ENCODE assay signal across 21 cellular contexts in genomic region chr13:81888855-81889254, GRCh38.
DNase-seq lines count a peak whose midpoint lies in the region; ATAC-seq, FAIRE-seq and TF ChIP-seq lines count a peak whose summit lies in the region.
"Had no signal": no experiment of that assay in that cellular context is flagged by ENCODE, and none has a peak within 500 bp of the region (broad histone marks: within the 10 kb centered on the region; RNA-seq: fewer than 3 reads in every experiment).

No MANE protein-coding gene starts in this region.

- H2BK20ac ChIP-seq in H1 (ENCODE audit: low read length) = 0 out of 2 replicates have a peak overlapping the region, but pooled peaks have one; percentile 48

- no peaks in the 10 kb centered on the region for H3K79me1 ChIP-seq in H1 (ENCODE audit: low read depth, low read length)

- H4K20me1 ChIP-seq in H1 (replicated peaks in 1 of 2; ENCODE audit: control insufficient read depth in 1 of 2, insufficient read depth in 2 of 2, low read length in 2 of 2) = no peaks in the 10 kb centered on the region
- H4K20me1 ChIP-seq: BLaER1 treated with 17β-estradiol and CSF1 and Interleukin-3, amounts not matched to agents 10 nM and 100 nM had no signal

- H3K4me3 ChIP-seq in H1 (ENCODE audit: extremely low read depth in 1 of 4, insufficient read depth in 2 of 4, low read depth in 3 of 4, low read length in 4 of 4) (no peak overlapping the region), kidney (ENCODE audit: low read length in 2 of 2) (no peak overlapping the region), testis (no peak overlapping the region)
- H3K4me3 ChIP-seq: BLaER1 treated with 17β-estradiol and CSF1 and Interleukin-3, amounts not matched to agents 10 nM and 100 nM had no signal

- no peak overlapping the region for H3K4me3 Mint-ChIP-seq in stimulated activated effector memory CD8-positive, alpha-beta T cell treated with anti-CD3 and anti-CD28 coated beads, Interleukin-12 subunit alpha, Interleukin-12 subunit beta, amount 100 ng/mL, for 72 hours
- H3K4me3 Mint-ChIP-seq: CD4-positive, alpha-beta T cell; CD8-positive, alpha-beta T cell had no signal

- FAIRE-seq in H1 (lab: Jason Lieb, UNC) (no peak), kidney (lab: Jason Lieb, UNC) (no peak)
- FAIRE-seq: A204.1, D721Med, G401.6, GM12891, GM19239 had no signal

- H3K23me2 ChIP-seq in H1 (ENCODE audit: low read depth, low read length) = no peaks in the 10 kb centered on the region

- H2BK5ac ChIP-seq in H1 (ENCODE audit: low read depth, low read length) = no peak overlapping the region

- no peak overlapping the region for H2BK120ac ChIP-seq in H1 (replicated peaks; ENCODE audit: low read depth, low read length)

- H3K56ac ChIP-seq in H1 (replicated peaks; ENCODE audit: insufficient read length, low read depth, low read length) = no peak overlapping the region

- no peaks in the 10 kb centered on the region for H3K4me1 ChIP-seq in H1 (replicated peaks in 1 of 4; ENCODE audit: control insufficient read depth in 3 of 4, insufficient read depth in 4 of 4, low read length in 3 of 4)
- no peaks in the 10 kb centered on the region for H3K4me1 ChIP-seq in kidney (ENCODE audit: control insufficient read depth in 1 of 2, insufficient read depth in 1 of 2, low read depth in 1 of 2, low read length in 2 of 2)
- no peaks in the 10 kb centered on the region for H3K4me1 ChIP-seq in testis
- H3K4me1 ChIP-seq: BLaER1 treated with 17β-estradiol and CSF1 and Interleukin-3, amounts not matched to agents 10 nM and 100 nM; Caco-2 had no signal

- peaks cover 6 to 11% of the 10 kb centered on the region in 2 experiments for H3K9me3 ChIP-seq in H1 (ENCODE audit: insufficient read depth in 2 of 2, low read depth in 1 of 2, low read length in 1 of 2)
- H3K9me3 ChIP-seq in kidney (ENCODE audit: control insufficient read depth in 1 of 2, low read length in 2 of 2) = peaks cover 2 to 13% of the 10 kb centered on the region in 2 donors
- H3K9me3 ChIP-seq in testis = no peaks in the 10 kb centered on the region
- H3K9me3 ChIP-seq: Caco-2 had no signal

- ATAC-seq in stimulated activated effector memory CD8-positive, alpha-beta T cell treated with anti-CD3 and anti-CD28 coated beads, Interleukin-12 subunit alpha, Interleukin-12 subunit beta, amount 100 ng/mL, for 72 hours = peak; percentile 19
- ATAC-seq in HG03108 (IDR thresholded peaks at IDR 0.05; ENCODE audit: unreplicated experiment) = no peak
- ATAC-seq: CD8-positive, alpha-beta T cell had no signal

- TF ChIP-seq EP300 in H1 (IDR thresholded peaks at IDR 0.05; ENCODE audit: borderline replicate concordance in 1 of 2, low read depth in 2 of 2, low read length in 2 of 2) = no peak

- no peak for TF ChIP-seq RAD21 in H1 (IDR thresholded peaks at IDR 0.05 in 1 of 2, conservative IDR thresholded peaks at IDR 0.05 in 1 of 2; ENCODE audit: low read depth in 2 of 2, low read length in 2 of 2)

- H3K27me3 ChIP-seq in H1 (replicated peaks in 1 of 4; ENCODE audit: control insufficient read depth in 3 of 4, extremely low read depth in 1 of 4, insufficient read depth in 3 of 4, low read length in 3 of 4) (no peaks in the 10 kb centered on the region), testis (no peaks in the 10 kb centered on the region)
- H3K27me3 ChIP-seq: BLaER1 treated with 17β-estradiol and CSF1 and Interleukin-3, amounts not matched to agents 10 nM and 100 nM had no signal

- no peak for TF ChIP-seq POLR2A in H1 (IDR thresholded peaks at IDR 0.05; ENCODE audit: control extremely low read depth in 1 of 2, low read depth in 2 of 2, low read length in 2 of 2)
- no peak for TF ChIP-seq POLR2A in testis (IDR thresholded peaks at IDR 0.05)

- TF ChIP-seq CTCF in H1 (IDR thresholded peaks at IDR 0.05; ENCODE audit: control extremely low read depth in 1 of 3, insufficient read depth in 1 of 3, low read depth in 1 of 3, low read length in 3 of 3) = no peak
- no peak for TF ChIP-seq CTCF in kidney (IDR thresholded peaks at IDR 0.05; ENCODE audit: borderline replicate concordance, extremely low read depth, insufficient read depth)
- no peak for TF ChIP-seq CTCF in testis (IDR thresholded peaks at IDR 0.05)

- no peaks in the 10 kb centered on the region for H3K79me2 ChIP-seq in H1 (ENCODE audit: control insufficient read depth in 1 of 2, insufficient read depth in 2 of 2, low read length in 2 of 2)

- no peak overlapping the region for H3K4ac ChIP-seq in H1 (replicated peaks; ENCODE audit: insufficient read length, low read depth, low read length)

- no peak overlapping the region for H3K14ac ChIP-seq in H1 (ENCODE audit: insufficient read length)

- H3K27ac ChIP-seq in H1 (ENCODE audit: low read depth, low read length) (no peak overlapping the region), kidney (ENCODE audit: low read depth in 2 of 2, low read length in 2 of 2) (no peak overlapping the region), testis (no peak overlapping the region)
- H3K27ac ChIP-seq: BLaER1 treated with 17β-estradiol and CSF1 and Interleukin-3, amounts not matched to agents 10 nM and 100 nM; C4-2B had no signal

- no peaks in the 10 kb centered on the region for H3K36me3 Mint-ChIP-seq in stimulated activated effector memory CD8-positive, alpha-beta T cell treated with anti-CD3 and anti-CD28 coated beads, Interleukin-12 subunit alpha, Interleukin-12 subunit beta, amount 100 ng/mL, for 72 hours
- H3K36me3 Mint-ChIP-seq: CD8-positive, alpha-beta T cell had no signal

- peaks cover 22% of the 10 kb centered on the region for H3K9me3 Mint-ChIP-seq in stimulated activated effector memory CD8-positive, alpha-beta T cell treated with anti-CD3 and anti-CD28 coated beads, Interleukin-12 subunit alpha, Interleukin-12 subunit beta, amount 100 ng/mL, for 72 hours

- H3K4me2 ChIP-seq in H1 (ENCODE audit: insufficient read depth in 1 of 2, low read depth in 2 of 2, low read length in 2 of 2) = no peak overlapping the region
- H3K4me2 ChIP-seq: BLaER1 treated with 17β-estradiol and CSF1 and Interleukin-3, amounts not matched to agents 10 nM and 100 nM had no signal

- H3K4me1 Mint-ChIP-seq in stimulated activated effector memory CD8-positive, alpha-beta T cell treated with anti-CD3 and anti-CD28 coated beads, Interleukin-12 subunit alpha, Interleukin-12 subunit beta, amount 100 ng/mL, for 72 hours = no peaks in the 10 kb centered on the region

- no peak overlapping the region for H4K8ac ChIP-seq in H1 (ENCODE audit: extremely low read depth, insufficient read depth, low read length)

- no peak overlapping the region for H2BK12ac ChIP-seq in H1 (ENCODE audit: low read depth, low read length)

- H3K23ac ChIP-seq in H1 (ENCODE audit: insufficient read length) = no peak overlapping the region

- H2BK15ac ChIP-seq in H1 (ENCODE audit: low read length) = 0 out of 2 replicates have a peak overlapping the region, but pooled peaks have one; percentile 61

- intact Hi-C loops in kidney (cut with DNase I) = no loop called here
- intact Hi-C loops in testis (cut with DNase I; ENCODE audit: low total_unique reads) = no loop called here

- H3K18ac ChIP-seq in H1 (ENCODE audit: extremely low read depth, low read length) = no peak overlapping the region

- H3K9ac ChIP-seq in H1 (replicated peaks in 1 of 4; ENCODE audit: extremely low read depth in 1 of 4, low read depth in 3 of 4, low read length in 3 of 4) = no peak overlapping the region
- H3K9ac ChIP-seq in kidney (ENCODE audit: low read length in 2 of 2) = no peak overlapping the region
- H3K9ac ChIP-seq: BLaER1 treated with 17β-estradiol and CSF1 and Interleukin-3, amounts not matched to agents 10 nM and 100 nM had no signal

- no peak overlapping the region for H3K27ac Mint-ChIP-seq in stimulated activated effector memory CD8-positive, alpha-beta T cell treated with anti-CD3 and anti-CD28 coated beads, Interleukin-12 subunit alpha, Interleukin-12 subunit beta, amount 100 ng/mL, for 72 hours
- H3K27ac Mint-ChIP-seq: CD4-positive, alpha-beta T cell; CD8-positive, alpha-beta T cell had no signal

- CTCF ChIA-PET in H1 (lab: Charles Lee; ENCODE audit: partially characterized antibody) = interaction anchor here (0.7 to 1.5 kb wide), 4 partner anchors 10 to 23 kb away, joined by 3 to 4 read pairs (median 3); no protein-coding TSS in a partner anchor

- no peak overlapping the region for H2AK5ac ChIP-seq in H1 (ENCODE audit: low read depth, low read length)

- 97% methylated on average over 2 of the region's 2 CpGs; no CpG with 5 or more reads in 1 of the 2 experiments for WGBS in H1 (ENCODE audit: extremely low coverage in 1 of 2, insufficient coverage in 1 of 2, insufficient read length in 1 of 2, insufficient replicate concordance in 2 of 2, low coverage in 1 of 2, low lambda C conversion rate in 2 of 2, missing lambda C conversion rate in 1 of 2), 2 experiments
- WGBS in testis, 2 donors = 82 to 100% methylated on average over 2 of the region's 2 CpGs

- H2AFZ ChIP-seq in H1 (ENCODE audit: low read length) = no peak overlapping the region

- POLR2A ChIA-PET in H1 (lab: Charles Lee; ENCODE audit: partially characterized antibody) = no interaction called here

- DNase-seq in H1 (ENCODE audit: low read depth in 1 of 2, low spot score in 2 of 2) = no peak
- peak; percentile 54 for DNase-seq in kidney
- DNase-seq in stimulated activated effector memory CD8-positive, alpha-beta T cell treated with anti-CD3 and anti-CD28 coated beads, Interleukin-12 subunit alpha, Interleukin-12 subunit beta, amount 100 ng/mL, for 72 hours (ENCODE audit: low spot score in 2 of 2) = no peak
- DNase-seq in cerebellar cortex (ENCODE audit: low spot score) = no peak
- no peak for DNase-seq in testis
- DNase-seq: 8988T; ACHN; Caco-2; Calu3; CD4-positive, alpha-beta T cell; CD8-positive, alpha-beta T cell; DMS79 treated with DMSO at 0.1 percent for 48 hours; GF-D8 had no signal

- H4K91ac ChIP-seq in H1 (replicated peaks; ENCODE audit: insufficient read length, low read length) = no peak overlapping the region

- H4K5ac ChIP-seq in H1 (ENCODE audit: insufficient read length, low read depth, low read length) = no peak overlapping the region

- H3K36me3 ChIP-seq in H1 (ENCODE audit: control insufficient read depth in 2 of 4, insufficient read depth in 4 of 4, low read length in 3 of 4) (peaks cover 0 to 4% (median 0%) of the 10 kb centered on the region in 4 experiments; a peak in 1 of 8 replicates), kidney (ENCODE audit: control insufficient read depth in 1 of 2, insufficient read depth in 2 of 2, low read length in 2 of 2) (no peaks in the 10 kb centered on the region), testis (ENCODE audit: low read depth, missing control alignments) (no peaks in the 10 kb centered on the region)
- H3K36me3 ChIP-seq: BLaER1 treated with 17β-estradiol and CSF1 and Interleukin-3, amounts not matched to agents 10 nM and 100 nM had no signal

TF ChIP-seq in H1, 55 proteins besides CTCF, POLR2A, EP300 and RAD21 (continues in another document):
- TF ChIP-seq SRF (IDR thresholded peaks at IDR 0.05; ENCODE audit: low read depth, low read length) (no peak), TAF7 (optimal IDR thresholded peaks at IDR 0.05; ENCODE audit: borderline replicate concordance, low read depth, low read length) (no peak)
